20 cellular contexts compared by ENCODE assay signal in genomic region chr17:72967963-72968585, GRCh38.
DNase-seq lines count a peak whose midpoint lies in the region; ATAC-seq and TF ChIP-seq lines count a peak whose summit lies in the region.
"Had no signal": no experiment of that assay in that cellular context is flagged by ENCODE, and none has a peak within 500 bp of the region (broad histone marks: within the 10 kb centered on the region; RNA-seq: fewer than 3 reads in every experiment).

No MANE protein-coding gene starts in this region.

- H3K14ac ChIP-seq in mesenchymal stem cell (ENCODE audit: low read length in 2 of 2), result no peak overlapping the region

- peaks cover 4% of the 10 kb centered on the region for H3K4me1 ChIP-seq in mesenchymal stem cell (ENCODE audit: control insufficient read depth, insufficient read depth, low read depth, low read length)
- H3K4me1 ChIP-seq: SJCRH30 had no signal

- H3K23ac ChIP-seq in mesenchymal stem cell (ENCODE audit: low read length in 2 of 2), result no peak overlapping the region

- WGBS in mesenchymal stem cell, result 74% methylated on average over 3 of the region's 5 CpGs

- TF ChIP-seq CTCF in GM13976 (IDR thresholded peaks at IDR 0.05; ENCODE audit: borderline replicate concordance, control extremely low read depth, extremely low read depth, insufficient read depth, missing control alignments), result no peak

- no peak overlapping the region for H4K91ac ChIP-seq in mesenchymal stem cell (ENCODE audit: low read length)

- H2BK12ac ChIP-seq in mesenchymal stem cell (ENCODE audit: low read length in 2 of 2), result no peak overlapping the region

- no peak overlapping the region for H3K27ac ChIP-seq in mesenchymal stem cell (ENCODE audit: low read length, poor library complexity, severe bottlenecking)
- H3K27ac ChIP-seq: SJCRH30 had no signal

- no peak; the same call in 2 of the 3 replicates for ATAC-seq in SK-N-SH treated with all-trans-retinoic acid at 6 μM for 48 hours
- ATAC-seq in GM18858 (IDR thresholded peaks at IDR 0.05; ENCODE audit: unreplicated experiment), result no peak
- ATAC-seq: effector memory CD8-positive, alpha-beta T cell; Panc1 had no signal

- in situ Hi-C loops in GM13976 (cut with MboI; ENCODE audit: low sequenced_read_pairs, unreplicated experiment), result no loop called here

- DNase-seq in ELR (ENCODE audit: low read depth) (peak; percentile 68), M059J (ENCODE audit: low read depth) (peak; percentile 65), dermis blood vessel endothelial cell (peak; percentile 42), mesenchymal stem cell (peak; percentile 52), GM13976 (ENCODE audit: low spot score) (no peak), GM19238 (ENCODE audit: insufficient read length, low spot score) (no peak)
- DNase-seq: activated B cell treated with CpG ODN at 0.5 μM for 24 hours; activated CD4-positive, alpha-beta memory T cell treated with anti-CD3 and anti-CD28 coated beads, Interleukin-2, amount 10 ng/mL, durations not matched to agents 7 days and 5 days; activated naive CD4-positive, alpha-beta T cell treated with anti-CD3 and anti-CD28 coated beads for 36 hours; aorta; CD8-positive, alpha-beta memory T cell; effector memory CD8-positive, alpha-beta T cell; MM.1S; NCI-H1694; SJCRH30; stimulated activated CD4-positive, alpha-beta T cell treated with anti-CD3 and anti-CD28 coated beads, Interleukin-4, amount 100 ng/mL, for 1 hour; trophoblast cell had no signal

- H3K36me3 ChIP-seq in mesenchymal stem cell (ENCODE audit: control insufficient read depth in 1 of 2, insufficient read depth in 2 of 2, low read depth in 1 of 2, low read length in 2 of 2), result no peaks in the 10 kb centered on the region
- H3K36me3 ChIP-seq: SJCRH30 had no signal

- no peak overlapping the region for H3K9ac ChIP-seq in mesenchymal stem cell (ENCODE audit: low read length)

- no peak overlapping the region for H4K8ac ChIP-seq in mesenchymal stem cell (ENCODE audit: low read length)

- no peak overlapping the region for H3K18ac ChIP-seq in mesenchymal stem cell (ENCODE audit: low read depth in 1 of 2, low read length in 2 of 2)

- no peak overlapping the region for H2BK120ac ChIP-seq in mesenchymal stem cell (ENCODE audit: low read depth, low read length)

- no peak overlapping the region for H2BK15ac ChIP-seq in mesenchymal stem cell (ENCODE audit: low read depth, poor library complexity, severe bottlenecking)

- H2AFZ ChIP-seq in mesenchymal stem cell (ENCODE audit: low read depth, low read length), result no peak overlapping the region

- peaks cover 18% of the 10 kb centered on the region for H3K79me1 ChIP-seq in mesenchymal stem cell (replicated peaks; ENCODE audit: low read length, poor library complexity, severe bottlenecking)

- H3K27me3 ChIP-seq in mesenchymal stem cell (ENCODE audit: control insufficient read depth in 1 of 2, insufficient read depth in 1 of 2, low read length in 2 of 2), result no peaks in the 10 kb centered on the region

- no peak overlapping the region for H3K4me3 ChIP-seq in mesenchymal stem cell (ENCODE audit: insufficient read depth in 1 of 2, low read depth in 1 of 2, low read length in 2 of 2)
- H3K4me3 ChIP-seq: SJCRH30 had no signal

- H3K4ac ChIP-seq in mesenchymal stem cell (ENCODE audit: low read depth in 1 of 2, low read length in 2 of 2), result no peak overlapping the region

- H2BK5ac ChIP-seq in mesenchymal stem cell (ENCODE audit: low read depth, low read length, poor library complexity, severe bottlenecking), result no peak overlapping the region

- H3K4me2 ChIP-seq in mesenchymal stem cell (ENCODE audit: low read length, poor library complexity, severe bottlenecking), result no peak overlapping the region

- H2AK5ac ChIP-seq in mesenchymal stem cell (ENCODE audit: low read length, severe bottlenecking), result no peak overlapping the region

- no peaks in the 10 kb centered on the region for H3K9me3 ChIP-seq in mesenchymal stem cell (ENCODE audit: control insufficient read depth, low read length)
- H3K9me3 ChIP-seq: SJCRH30 had no signal

TF ChIP-seq in SK-N-SH treated with all-trans-retinoic acid at 6 μM for 48 hours, 23 proteins besides CTCF, POLR2A, EP300 and RAD21:
- TF ChIP-seq ZFP30 (CRISPR knock-in tag; IDR thresholded peaks at IDR 0.05), result no peak
- TF ChIP-seq TSHZ2 (CRISPR knock-in tag; IDR thresholded peaks at IDR 0.05), result no peak
- TF ChIP-seq ISL1 (CRISPR knock-in tag; IDR thresholded peaks at IDR 0.05), result no peak
- TF ChIP-seq, protein P1, sequence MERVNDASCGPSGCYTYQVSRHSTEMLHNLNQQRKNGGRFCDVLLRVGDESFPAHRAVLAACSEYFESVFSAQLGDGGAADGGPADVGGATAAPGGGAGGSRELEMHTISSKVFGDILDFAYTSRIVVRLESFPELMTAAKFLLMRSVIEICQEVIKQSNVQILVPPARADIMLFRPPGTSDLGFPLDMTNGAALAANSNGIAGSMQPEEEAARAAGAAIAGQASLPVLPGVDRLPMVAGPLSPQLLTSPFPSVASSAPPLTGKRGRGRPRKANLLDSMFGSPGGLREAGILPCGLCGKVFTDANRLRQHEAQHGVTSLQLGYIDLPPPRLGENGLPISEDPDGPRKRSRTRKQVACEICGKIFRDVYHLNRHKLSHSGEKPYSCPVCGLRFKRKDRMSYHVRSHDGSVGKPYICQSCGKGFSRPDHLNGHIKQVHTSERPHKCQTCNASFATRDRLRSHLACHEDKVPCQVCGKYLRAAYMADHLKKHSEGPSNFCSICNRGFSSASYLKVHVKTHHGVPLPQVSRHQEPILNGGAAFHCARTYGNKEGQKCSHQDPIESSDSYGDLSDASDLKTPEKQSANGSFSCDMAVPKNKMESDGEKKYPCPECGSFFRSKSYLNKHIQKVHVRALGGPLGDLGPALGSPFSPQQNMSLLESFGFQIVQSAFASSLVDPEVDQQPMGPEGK (CRISPR knock-in tag; IDR thresholded peaks at IDR 0.05; ENCODE audit: borderline replicate concordance), result no peak
- no peak for TF ChIP-seq ZNF8 (CRISPR knock-in tag; IDR thresholded peaks at IDR 0.05)
- no peak for TF ChIP-seq SNAI2 (CRISPR knock-in tag; IDR thresholded peaks at IDR 0.05)
- no peak for TF ChIP-seq PPARA (CRISPR knock-in tag; IDR thresholded peaks at IDR 0.05; ENCODE audit: borderline replicate concordance)
- no peak for TF ChIP-seq ARNTL (CRISPR knock-in tag; IDR thresholded peaks at IDR 0.05; ENCODE audit: borderline replicate concordance, low read depth)
- no peak for TF ChIP-seq CSRNP3 (CRISPR knock-in tag; IDR thresholded peaks at IDR 0.05)
- TF ChIP-seq RARB (CRISPR knock-in tag; IDR thresholded peaks at IDR 0.05), result no peak
- TF ChIP-seq TCF4 (CRISPR knock-in tag; IDR thresholded peaks at IDR 0.05; ENCODE audit: borderline replicate concordance), result no peak
- no peak for TF ChIP-seq ZNF565 (CRISPR knock-in tag; conservative IDR thresholded peaks at IDR 0.05; ENCODE audit: low read depth)
- TF ChIP-seq GLIS3 (CRISPR knock-in tag; IDR thresholded peaks at IDR 0.05), result no peak
- TF ChIP-seq CREB5 (CRISPR knock-in tag; IDR thresholded peaks at IDR 0.05; ENCODE audit: low read depth), result no peak
- no peak for TF ChIP-seq BACH2 (CRISPR knock-in tag; IDR thresholded peaks at IDR 0.05; ENCODE audit: borderline replicate concordance)
- TF ChIP-seq ZNF70 (CRISPR knock-in tag; IDR thresholded peaks at IDR 0.05), result no peak
- TF ChIP-seq ZC3H10 (CRISPR knock-in tag; IDR thresholded peaks at IDR 0.05), result no peak

Comparison
In these comparisons a context has a peak if more than half of its experiments do, and no peak if none do; other contexts are left out.
1. DNase-seq: peak in ELR (single experiment), M059J (single experiment), dermis blood vessel endothelial cell (single experiment) and mesenchymal stem cell (single experiment); none in GM13976 (single experiment) and GM19238 (single experiment).